In genomic region chr9:137905740-137906139, GRCh38 we compare ENCODE assay signal across 21 cellular contexts. TPM values are rescaled to one million over a fixed set of nuclear protein-coding genes. Genes with fewer than 3 reads are reported as not detected.
"Had no signal": no experiment of that assay in that cellular context is flagged by ENCODE, and none has a peak within 500 bp of the region (broad histone marks: within the 10 kb centered on the region; RNA-seq: fewer than 3 reads in every experiment).

No MANE protein-coding gene starts in this region.

- H2AFZ ChIP-seq: hepatocyte had no signal

- H3K9me3 ChIP-seq: pancreas, prostate gland, testis had no signal

- H3K4me1 ChIP-seq: pancreas, prostate gland, testis, tibial nerve had no signal

- H3K4me1 Mint-ChIP-seq: stimulated activated naive B cell treated with anti-CD40 and anti-IgM and Interleukin-4, amounts not matched to agents 10 μg/mL and 1 μg/mL and 100 μg/mL, for 72 hours; stimulated activated naive CD8-positive, alpha-beta T cell treated with anti-CD3 and anti-CD28 coated beads, Interleukin-15, amount 100 ng/mL, for 72 hours had no signal

- H3K4me3 Mint-ChIP-seq: natural killer cell treated with Interleukin-12 subunit alpha and Interleukin-12 subunit beta and Interleukin-15 and Interleukin-18, amount 100 ng/mL, for 72 hours; stimulated activated naive B cell treated with anti-CD40 and anti-IgM and Interleukin-4, amounts not matched to agents 10 μg/mL and 1 μg/mL and 100 μg/mL, for 72 hours; stimulated activated naive CD8-positive, alpha-beta T cell treated with anti-CD3 and anti-CD28 coated beads, Interleukin-15, amount 100 ng/mL, for 72 hours had no signal

- ATAC-seq: left lobe of liver; natural killer cell treated with Interleukin-12 subunit alpha and Interleukin-12 subunit beta and Interleukin-15 and Interleukin-18, amount 100 ng/mL, for 72 hours; pancreas; sciatic nerve; stimulated activated naive B cell treated with anti-CD40 and anti-IgM and Interleukin-4, amounts not matched to agents 10 μg/mL and 1 μg/mL and 100 μg/mL, for 72 hours; stimulated activated naive CD8-positive, alpha-beta T cell treated with anti-CD3 and anti-CD28 coated beads, Interleukin-15, amount 100 ng/mL, for 72 hours had no signal

- H3K79me2 ChIP-seq: hepatocyte had no signal

- H3K36me3 Mint-ChIP-seq: natural killer cell treated with Interleukin-12 subunit alpha and Interleukin-12 subunit beta and Interleukin-15 and Interleukin-18, amount 100 ng/mL, for 72 hours; stimulated activated naive B cell treated with anti-CD40 and anti-IgM and Interleukin-4, amounts not matched to agents 10 μg/mL and 1 μg/mL and 100 μg/mL, for 72 hours had no signal

- DNase-seq: effector CD8-positive, alpha-beta T cell; foreskin melanocyte; head of caudate nucleus; midbrain; occipital lobe; pancreas; stimulated activated CD4-positive, alpha-beta T cell treated with anti-CD3 and anti-CD28 coated beads, Interleukin-2, amount 100 ng/mL, for 24 hours; stimulated activated CD4-positive, alpha-beta T cell treated with anti-CD3 and anti-CD28 coated beads, Interleukin-4, amount 100 ng/mL, for 4 hours; stimulated activated naive B cell treated with anti-CD40 and anti-IgM and Interleukin-4, amounts not matched to agents 10 μg/mL and 1 μg/mL and 100 μg/mL, for 72 hours; stimulated activated naive CD8-positive, alpha-beta T cell treated with anti-CD3 and anti-CD28 coated beads, Interleukin-15, amount 100 ng/mL, for 72 hours; testis had no signal

- H3K27ac Mint-ChIP-seq: natural killer cell treated with Interleukin-12 subunit alpha and Interleukin-12 subunit beta and Interleukin-15 and Interleukin-18, amount 100 ng/mL, for 72 hours; stimulated activated naive B cell treated with anti-CD40 and anti-IgM and Interleukin-4, amounts not matched to agents 10 μg/mL and 1 μg/mL and 100 μg/mL, for 72 hours; stimulated activated naive CD8-positive, alpha-beta T cell treated with anti-CD3 and anti-CD28 coated beads, Interleukin-15, amount 100 ng/mL, for 72 hours had no signal

- H3K9me3 Mint-ChIP-seq: natural killer cell treated with Interleukin-12 subunit alpha and Interleukin-12 subunit beta and Interleukin-15 and Interleukin-18, amount 100 ng/mL, for 72 hours; stimulated activated naive CD8-positive, alpha-beta T cell treated with anti-CD3 and anti-CD28 coated beads, Interleukin-15, amount 100 ng/mL, for 72 hours had no signal

- FAIRE-seq: islet of Langerhans, pancreas had no signal

- H3K36me3 ChIP-seq: pancreas, prostate gland, tibial nerve had no signal

- H3K27ac ChIP-seq: coronary artery, hepatocyte, pancreas, prostate gland, testis, tibial nerve had no signal

- H3K4me2 ChIP-seq: hepatocyte had no signal

- H3K27me3 ChIP-seq: hepatocyte, pancreas, testis, tibial nerve had no signal

- H3K4me3 ChIP-seq: coronary artery, hepatocyte, pancreas, prostate gland, testis, tibial nerve had no signal

RNA-seq across cellular contexts. Expression of gene CACNA1B, which starts 28.2 kb away (rescaled TPM):
- total RNA-seq: left lobe of liver, lower leg skin, subcutaneous adipose tissue had no signal
